ENCODE assay signal across 24 cellular contexts in genomic region chr1:224791362-224791941, GRCh38.
"Had no signal": no experiment of that assay in that cellular context is flagged by ENCODE, and none has a peak within 500 bp of the region (broad histone marks: within the 10 kb centered on the region; RNA-seq: fewer than 3 reads in every experiment).

No MANE protein-coding gene starts in this region.

- H3K36me3 Mint-ChIP-seq: activated naive CD4-positive, alpha-beta T cell treated with anti-CD3 and anti-CD28 coated beads, Interleukin-2, amount 50 U/mL, for 24 hours; mesothelial cell of epicardium had no signal

- DNase-seq: activated CD4-positive, alpha-beta T cell treated with anti-CD3 and anti-CD28 coated beads, Interleukin-2, amount 50 U/mL, for 1 hour; activated CD8-positive, alpha-beta memory T cell treated with anti-CD3 and anti-CD28 coated beads, Interleukin-2, amount 50 U/mL, for 48 hours; activated gamma-delta T cell; activated T-cell treated with anti-CD3 and anti-CD28 coated beads, Interleukin-2, amount 50 U/mL, for 48 hours; cortex of kidney; effector CD4-positive, alpha-beta T cell; head of caudate nucleus; stimulated activated CD4-positive, alpha-beta T cell treated with anti-CD3 and anti-CD28 coated beads, Interleukin-2, amount 100 ng/mL, for 24 hours; stimulated activated naive CD4-positive, alpha-beta T cell treated with Interleukin-2 at 50 U/mL for 16 hours; substantia nigra; T-helper 9 cell; tibial artery; uterus had no signal

- H3K27me3 Mint-ChIP-seq: progenitor cell of endocrine pancreas had no signal

- H3K4me3 ChIP-seq: ascending aorta, lung, right atrium auricular region, tibial artery, uterus had no signal

- H3K27ac Mint-ChIP-seq: activated naive CD4-positive, alpha-beta T cell treated with anti-CD3 and anti-CD28 coated beads, Interleukin-2, amount 50 U/mL, for 24 hours; mesothelial cell of epicardium; nephron; progenitor cell of endocrine pancreas had no signal

- ATAC-seq: activated CD4-positive, CD25-positive, alpha-beta regulatory T cell treated with anti-CD3 and anti-CD28 coated beads, Interleukin-2, amount 50 U/mL, for 24 hours; left lobe of liver had no signal

- FAIRE-seq: frontal cortex, keratinocyte had no signal

- H3K9me3 Mint-ChIP-seq: activated naive CD4-positive, alpha-beta T cell treated with anti-CD3 and anti-CD28 coated beads, Interleukin-2, amount 50 U/mL, for 24 hours; mesothelial cell of epicardium; nephron had no signal

- H3K4me1 Mint-ChIP-seq: activated naive CD4-positive, alpha-beta T cell treated with anti-CD3 and anti-CD28 coated beads, Interleukin-2, amount 50 U/mL, for 24 hours; nephron had no signal

- H3K27ac ChIP-seq: ascending aorta, right atrium auricular region, tibial artery, uterus had no signal

- H3K9me3 ChIP-seq: ascending aorta, right atrium auricular region, tibial artery, uterus had no signal

- H3K4me3 Mint-ChIP-seq: activated naive CD4-positive, alpha-beta T cell treated with anti-CD3 and anti-CD28 coated beads, Interleukin-2, amount 50 U/mL, for 24 hours; mesothelial cell of epicardium; nephron had no signal

- H3K27me3 ChIP-seq: ascending aorta, right atrium auricular region, tibial artery, uterus had no signal
